1 cellular context compared by ENCODE assay signal in the genomic region with DNA sequence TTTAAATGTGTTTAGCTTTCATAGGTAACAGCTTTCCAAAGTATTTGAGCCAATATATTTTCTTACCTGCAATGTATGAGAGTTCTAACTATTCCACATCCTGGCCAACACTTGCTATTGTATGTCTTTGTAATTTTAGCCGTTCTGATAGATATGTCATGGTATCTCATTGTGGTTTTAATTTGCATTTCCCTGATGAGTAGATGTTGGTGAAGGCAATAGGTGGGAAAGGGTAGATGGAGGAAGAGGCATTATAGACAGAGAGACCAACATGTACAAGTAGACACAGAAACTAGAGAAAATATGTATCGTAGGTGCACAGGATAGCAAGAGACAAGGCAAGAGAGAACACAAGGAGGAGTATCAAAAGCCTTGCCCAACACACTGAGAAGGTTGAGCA.
TF ChIP-seq lines count a peak whose summit lies in the region.

No MANE protein-coding gene starts in this region.

TF ChIP-seq in IMR-90, 13 proteins besides CTCF, POLR2A, EP300 and RAD21:
- TF ChIP-seq USF2 (IDR thresholded peaks at IDR 0.05; ENCODE audit: low read depth, low read length) (no peak), FOS (IDR thresholded peaks at IDR 0.05; ENCODE audit: low read depth, low read length) (no peak), SMC3 (IDR thresholded peaks at IDR 0.05; ENCODE audit: low read depth, low read length) (no peak), NFE2L2 (IDR thresholded peaks at IDR 0.05; ENCODE audit: low read depth, low read length) (no peak), BHLHE40 (IDR thresholded peaks at IDR 0.05; ENCODE audit: low read depth, low read length) (no peak), CEBPB (IDR thresholded peaks at IDR 0.05; ENCODE audit: low read depth, low read length) (no peak), MAZ (IDR thresholded peaks at IDR 0.05; ENCODE audit: borderline replicate concordance, low read depth, low read length) (no peak), RCOR1 (IDR thresholded peaks at IDR 0.05; ENCODE audit: insufficient replicate concordance, low read length) (no peak), ELK1 (IDR thresholded peaks at IDR 0.05; ENCODE audit: borderline replicate concordance, low read depth, low read length) (no peak), RFX5 (IDR thresholded peaks at IDR 0.05; ENCODE audit: low read depth, low read length) (no peak), CHD1 (IDR thresholded peaks at IDR 0.05; ENCODE audit: low read depth, low read length) (no peak), MXI1 (IDR thresholded peaks at IDR 0.05; ENCODE audit: borderline replicate concordance, low read depth, low read length) (no peak), MAFK (IDR thresholded peaks at IDR 0.05; ENCODE audit: low read depth, low read length) (no peak)
